10 cellular contexts compared by ENCODE assay signal in the genomic region with DNA sequence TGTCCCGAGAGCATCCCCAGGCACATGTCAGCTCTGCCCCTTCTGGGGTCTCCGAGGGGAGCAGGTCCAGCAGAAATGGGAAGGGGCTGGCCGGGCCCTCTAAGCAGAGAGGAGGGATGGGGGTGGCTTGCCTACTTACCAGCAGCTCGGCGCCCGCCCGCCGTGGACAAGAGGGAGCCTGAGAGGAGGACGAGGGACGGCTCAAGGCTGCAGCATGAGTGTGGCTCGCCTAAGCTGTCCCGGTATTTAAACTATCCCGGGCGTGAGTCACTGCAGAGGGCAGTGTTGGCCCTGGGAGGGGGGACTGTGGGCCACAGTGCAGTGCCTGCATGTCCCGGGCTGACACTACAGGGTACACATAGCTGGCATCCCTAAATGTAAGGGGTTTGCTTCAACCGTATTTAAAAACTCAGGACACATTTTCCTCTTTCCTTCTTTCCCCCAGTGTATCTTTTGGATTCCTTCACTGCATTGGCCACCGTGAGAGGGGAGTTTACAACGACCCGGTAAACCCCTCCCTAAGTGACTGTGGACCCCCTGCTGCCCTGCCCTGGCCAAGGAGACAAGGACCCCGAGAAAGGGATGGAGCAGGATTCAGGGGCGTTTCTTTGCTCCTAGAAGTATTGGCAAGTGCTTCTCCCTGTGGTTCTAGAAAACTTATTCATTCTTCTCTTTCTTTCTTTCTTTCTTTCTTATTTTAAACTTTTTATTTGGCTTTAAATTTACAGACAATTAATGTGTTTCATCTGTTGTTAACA. TPM values are rescaled to one million over a fixed set of nuclear protein-coding genes. Genes with fewer than 3 reads are reported as not detected.
DNase-seq lines count a peak whose midpoint lies in the region; ATAC-seq, FAIRE-seq and TF ChIP-seq lines count a peak whose summit lies in the region.
"Had no signal": no experiment of that assay in that cellular context is flagged by ENCODE, and none has a peak within 500 bp of the region (broad histone marks: within the 10 kb centered on the region; RNA-seq: fewer than 3 reads in every experiment).

LRRC15 (minus strand) TSS at position 222 of the 758 bp plus-strand sequence. CDS start 8,700 bp downstream, outside the sequence.

- H3K9me2 ChIP-seq in MM.1S (replicated peaks; ENCODE audit: insufficient read depth, low read length) = no peaks in the 10 kb centered on the region

- peak within 1 kb of the TSS; percentile 80; the same call in 1 of the 2 replicates for H2BK20ac ChIP-seq in H1 (ENCODE audit: low read length)

- peaks cover 8% of the 10 kb centered on the region for H3K4me1 Mint-ChIP-seq in Caco-2 (ENCODE audit: low read depth, unreplicated experiment)

- H3K4me3 Mint-ChIP-seq in Caco-2 (ENCODE audit: unreplicated experiment) = no peak within 1 kb of the TSS

- H3K23ac ChIP-seq in H1 (ENCODE audit: insufficient read length) = no peak within 1 kb of the TSS

- no peak for FAIRE-seq in H1 (lab: Jason Lieb, UNC)
- FAIRE-seq: G401.6 had no signal

- peaks cover 2% of the 10 kb centered on the region; the same call in 1 of the 2 replicates for H3K23me2 ChIP-seq in H1 (ENCODE audit: low read depth, low read length)

- TF ChIP-seq EP300 in H1 (IDR thresholded peaks at IDR 0.05; ENCODE audit: borderline replicate concordance in 1 of 2, low read depth in 2 of 2, low read length in 2 of 2) = no peak

- no TSS peak for BruUV-seq in Caco-2 (replicated peaks; lab: Mats Ljungman, UMichigan)

- DNase-seq in Caco-2 = peak; percentile 55 to 60
- no peak for DNase-seq in MM.1S
- DNase-seq in H1 (ENCODE audit: low read depth in 1 of 2, low spot score in 2 of 2) = no peak
- peak; percentile 56 to 67 for DNase-seq in lung microvascular endothelial cell (ENCODE audit: low read depth in 2 of 2)
- DNase-seq: central memory CD4-positive, alpha-beta T cell had no signal

- 36% methylated on average over 21 of the region's 21 CpGs; no CpG with 5 or more reads in 1 of the 2 experiments for WGBS in H1 (ENCODE audit: extremely low coverage in 1 of 2, insufficient coverage in 1 of 2, insufficient read length in 1 of 2, insufficient replicate concordance in 2 of 2, low coverage in 1 of 2, low lambda C conversion rate in 2 of 2, missing lambda C conversion rate in 1 of 2), 2 experiments

- H3K9ac ChIP-seq in MM.1S (ENCODE audit: low read length) (no peak within 1 kb of the TSS), H1 (replicated peaks in 1 of 4; ENCODE audit: extremely low read depth in 1 of 4, low read depth in 3 of 4, low read length in 3 of 4) (no peak within 1 kb of the TSS; a peak in 2 of 7 replicates)

- no peak within 1 kb of the TSS for H3K27ac ChIP-seq in MM.1S (ENCODE audit: low read length)
- no peak within 1 kb of the TSS for H3K27ac ChIP-seq in H1 (ENCODE audit: low read depth, low read length)

- H3K18ac ChIP-seq in H1 (ENCODE audit: extremely low read depth, low read length) = 0 out of 2 replicates have a peak within 1 kb of the TSS, but pooled peaks have one; percentile 72

- no peak within 1 kb of the TSS for H2BK5ac ChIP-seq in H1 (ENCODE audit: low read depth, low read length)

- H2BK120ac ChIP-seq in H1 (replicated peaks; ENCODE audit: low read depth, low read length) = no peak within 1 kb of the TSS

- no peak within 1 kb of the TSS for H4K5ac ChIP-seq in H1 (ENCODE audit: insufficient read length, low read depth, low read length)

- H3K79me2 ChIP-seq in MM.1S (ENCODE audit: low read length) (no peaks in the 10 kb centered on the region), H1 (ENCODE audit: control insufficient read depth in 1 of 2, insufficient read depth in 2 of 2, low read length in 2 of 2) (no peaks in the 10 kb centered on the region)

- H3K79me1 ChIP-seq in H1 (ENCODE audit: low read depth, low read length) = no peaks in the 10 kb centered on the region

- TF ChIP-seq CTCF in Caco-2 (IDR thresholded peaks at IDR 0.05; ENCODE audit: insufficient read depth in 1 of 2, low read depth in 1 of 2, low read length in 1 of 2, severe bottlenecking in 1 of 2, unreplicated experiment in 1 of 2) (peak in 1 of 2 experiments; percentile 45), MM.1S (IDR thresholded peaks at IDR 0.05; ENCODE audit: low read length) (no peak), H1 (IDR thresholded peaks at IDR 0.05; ENCODE audit: control extremely low read depth in 1 of 3, insufficient read depth in 1 of 3, low read depth in 1 of 3, low read length in 3 of 3) (no peak)

- H3K14ac ChIP-seq in H1 (ENCODE audit: insufficient read length) = no peak within 1 kb of the TSS

- CTCF ChIA-PET in Caco-2 (lab: Charles Lee) (interaction anchor here (1.1 kb wide), 1 partner anchor 37 kb away, joined by 5 read pairs; no protein-coding TSS in a partner anchor), H1 (lab: Charles Lee; ENCODE audit: partially characterized antibody) (interaction anchor here (0.6 to 18.9 kb wide), 9 partner anchors 11 to 41 kb away, joined by 3 to 344 read pairs (median 3); no protein-coding TSS in a partner anchor)

- intact Hi-C loops in Caco-2 (cut with micrococcal nuclease; ENCODE audit: unreplicated experiment) = loop anchor here (5.0 kb wide), 1 partner anchor 33 kb away; no protein-coding TSS in a partner anchor

- POLR2A ChIA-PET in Caco-2 (lab: Charles Lee) (no interaction called here), H1 (lab: Charles Lee; ENCODE audit: partially characterized antibody) (interaction anchor here (1.7 to 2.5 kb wide), 2 partner anchors 13 to 14 kb away, joined by 3 to 8 read pairs; no protein-coding TSS in a partner anchor)

- peak within 1 kb of the TSS; percentile 92; the same call in 1 of the 2 replicates for H2BK15ac ChIP-seq in H1 (ENCODE audit: low read length)

- peak within 1 kb of the TSS; percentile 60; the same call in 1 of the 2 replicates for H2AK5ac ChIP-seq in H1 (ENCODE audit: low read depth, low read length)

- TF ChIP-seq RAD21 in H1 (IDR thresholded peaks at IDR 0.05 in 1 of 2, conservative IDR thresholded peaks at IDR 0.05 in 1 of 2; ENCODE audit: low read depth in 2 of 2, low read length in 2 of 2) = peak in 1 of 2 experiments; percentile 19; a peak in 1 of 4 replicates

- H4K20me1 ChIP-seq in MM.1S (ENCODE audit: insufficient read depth, low read length) (no peaks in the 10 kb centered on the region), H1 (replicated peaks in 1 of 2; ENCODE audit: control insufficient read depth in 1 of 2, insufficient read depth in 2 of 2, low read length in 2 of 2) (no peaks in the 10 kb centered on the region)

- H3K9me3 ChIP-seq in Caco-2 (no peaks in the 10 kb centered on the region), MM.1S (replicated peaks; ENCODE audit: insufficient read depth, low read length) (no peaks in the 10 kb centered on the region), H1 (ENCODE audit: insufficient read depth in 2 of 2, low read depth in 1 of 2, low read length in 1 of 2) (no peaks in the 10 kb centered on the region)

- H3K4ac ChIP-seq in H1 (replicated peaks; ENCODE audit: insufficient read length, low read depth, low read length) = no peak within 1 kb of the TSS

- peak within 1 kb of the TSS; percentile 64; the same call in 1 of the 2 replicates for H4K8ac ChIP-seq in H1 (ENCODE audit: extremely low read depth, insufficient read depth, low read length)

- no peak within 1 kb of the TSS for H3K27ac Mint-ChIP-seq in Caco-2 (ENCODE audit: unreplicated experiment)

- H3K56ac ChIP-seq in H1 (replicated peaks; ENCODE audit: insufficient read length, low read depth, low read length) = no peak within 1 kb of the TSS

- H3K4me2 ChIP-seq in MM.1S (ENCODE audit: low read depth, low read length) (no peak within 1 kb of the TSS), H1 (ENCODE audit: insufficient read depth in 1 of 2, low read depth in 2 of 2, low read length in 2 of 2) (peak within 1 kb of the TSS; percentile 56 to 60)

- H3K4me1 ChIP-seq in Caco-2 (peaks cover 8% of the 10 kb centered on the region; the same call in 1 of the 2 replicates), MM.1S (ENCODE audit: low read length) (no peaks in the 10 kb centered on the region), H1 (replicated peaks in 1 of 4; ENCODE audit: control insufficient read depth in 3 of 4, insufficient read depth in 4 of 4, low read length in 3 of 4) (peaks cover 3 to 20% (median 10%) of the 10 kb centered on the region in 4 experiments)

- H2AFZ ChIP-seq in MM.1S (ENCODE audit: low read length) = 0 out of 2 replicates have a peak within 1 kb of the TSS, but pooled peaks have one; percentile 5
- 0 out of 2 replicates have a peak within 1 kb of the TSS, but pooled peaks have one; percentile 2 for H2AFZ ChIP-seq in H1 (ENCODE audit: low read length)

- H3K27me3 Mint-ChIP-seq in Caco-2 (ENCODE audit: insufficient read depth, unreplicated experiment) = no peaks in the 10 kb centered on the region

- ATAC-seq in HG02870 (IDR thresholded peaks at IDR 0.05; ENCODE audit: unreplicated experiment) (no peak), HG03095 (IDR thresholded peaks at IDR 0.05; ENCODE audit: unreplicated experiment) (no peak), HG03097 (IDR thresholded peaks at IDR 0.05; ENCODE audit: low FRiP score, unreplicated experiment) (no peak), esophagus mucosa (no peak)

- no peak within 1 kb of the TSS for H3K4me3 ChIP-seq in Caco-2 (ENCODE audit: low read depth, low read length)
- no peak within 1 kb of the TSS for H3K4me3 ChIP-seq in MM.1S (ENCODE audit: low read length)
- peak within 1 kb of the TSS; percentile 6 to 40 (median 22); a peak in 5 of 8 replicates for H3K4me3 ChIP-seq in H1 (ENCODE audit: extremely low read depth in 1 of 4, insufficient read depth in 2 of 4, low read depth in 3 of 4, low read length in 4 of 4)

- H2BK12ac ChIP-seq in H1 (ENCODE audit: low read depth, low read length) = peak within 1 kb of the TSS; percentile 43; the same call in 1 of the 2 replicates

- H3K36me3 Mint-ChIP-seq in Caco-2 (ENCODE audit: insufficient read depth, unreplicated experiment) = no peaks in the 10 kb centered on the region

- H4K91ac ChIP-seq in H1 (replicated peaks; ENCODE audit: insufficient read length, low read length) = peak within 1 kb of the TSS; percentile 33

- H3K36me3 ChIP-seq in Caco-2 (ENCODE audit: control insufficient read depth, insufficient read depth, low read length) (no peaks in the 10 kb centered on the region), MM.1S (replicated peaks; ENCODE audit: insufficient read depth, low read length) (no peaks in the 10 kb centered on the region), H1 (ENCODE audit: control insufficient read depth in 2 of 4, insufficient read depth in 4 of 4, low read length in 3 of 4) (no peaks in the 10 kb centered on the region)

- no peaks in the 10 kb centered on the region for H3F3A ChIP-seq in MM.1S (ENCODE audit: insufficient read depth, low read length)

- H3K27me3 ChIP-seq in Caco-2 (replicated peaks; ENCODE audit: control insufficient read depth, insufficient read depth, low read length) (no peaks in the 10 kb centered on the region), MM.1S (replicated peaks; ENCODE audit: insufficient read depth, low read length) (peaks cover 26% of the 10 kb centered on the region), H1 (replicated peaks in 1 of 4; ENCODE audit: control insufficient read depth in 3 of 4, extremely low read depth in 1 of 4, insufficient read depth in 3 of 4, low read length in 3 of 4) (peaks cover 0 to 10% (median 2%) of the 10 kb centered on the region in 4 experiments; a peak in 4 of 7 replicates)

- no peaks in the 10 kb centered on the region for H3K9me3 Mint-ChIP-seq in Caco-2 (ENCODE audit: unreplicated experiment)

- no peak for TF ChIP-seq POLR2A in H1 (IDR thresholded peaks at IDR 0.05; ENCODE audit: control extremely low read depth in 1 of 2, low read depth in 2 of 2, low read length in 2 of 2)

RNA-seq across cellular contexts. Expression of gene LRRC15, which starts in this region (rescaled TPM):
- total RNA-seq in Caco-2 (2022) = 0.09 and 0.16 TPM in 2 replicates
- 0.37 and 0.40 TPM in 2 replicates for total RNA-seq in H1 (2021; fragmentation: NEBNext Ultra II Directional; extraction: Animal tissue kit (Norgen Biotek cat#: 25700))
- 0.15 and 0.17 TPM in 2 replicates for polyA plus RNA-seq in H1 (2011; rRNA removed)
- polyA plus RNA-seq in H1 (2011; cell fraction: cytosol; rRNA removed) = 0.08 TPM
- 0.19 TPM for polyA plus RNA-seq in H1 (2011; cell fraction: nucleus; rRNA removed)
- polyA plus RNA-seq in H1 (2012, experiment 1 of 2) = 0.11 to 0.16 TPM (median 0.16 TPM) in 3 of 4 replicates, not detected in the other
- 0.07 TPM for polyA plus RNA-seq in H1 (2012, experiment 2 of 2)
- polyA plus RNA-seq in H1 (2013, experiment 1 of 2) = 0.34 TPM
- polyA plus RNA-seq in H1 (2013, experiment 2 of 2) = 0.42 TPM
- polyA minus RNA-seq in H1 (2011; rRNA and poly(A)+ RNA removed) = 0.17 and 0.32 TPM in 2 replicates
- not detected for polyA minus RNA-seq in H1 (2011; cell fraction: cytosol; rRNA and poly(A)+ RNA removed)
- polyA minus RNA-seq in H1 (2011; cell fraction: nucleus; rRNA and poly(A)+ RNA removed) = 0.10 TPM
- total RNA-seq in lung microvascular endothelial cell = 0.20 and 0.22 TPM in 2 replicates
- total RNA-seq in esophagus mucosa = 0.04 TPM

Comparison
In these comparisons a context has a peak if more than half of its experiments do, and no peak if none do; other contexts are left out.
1. Peak in DNase-seq in Caco-2; RNA of the gene not detected or under 1 TPM.
2. Peak in DNase-seq in lung microvascular endothelial cell; RNA of the gene not detected or under 1 TPM.
3. H3K4me3 ChIP-seq: peak in H1 (4 of 4); none in Caco-2 (single experiment) and MM.1S (single experiment).